ENCODE assay signal across 7 cellular contexts in the genomic region with DNA sequence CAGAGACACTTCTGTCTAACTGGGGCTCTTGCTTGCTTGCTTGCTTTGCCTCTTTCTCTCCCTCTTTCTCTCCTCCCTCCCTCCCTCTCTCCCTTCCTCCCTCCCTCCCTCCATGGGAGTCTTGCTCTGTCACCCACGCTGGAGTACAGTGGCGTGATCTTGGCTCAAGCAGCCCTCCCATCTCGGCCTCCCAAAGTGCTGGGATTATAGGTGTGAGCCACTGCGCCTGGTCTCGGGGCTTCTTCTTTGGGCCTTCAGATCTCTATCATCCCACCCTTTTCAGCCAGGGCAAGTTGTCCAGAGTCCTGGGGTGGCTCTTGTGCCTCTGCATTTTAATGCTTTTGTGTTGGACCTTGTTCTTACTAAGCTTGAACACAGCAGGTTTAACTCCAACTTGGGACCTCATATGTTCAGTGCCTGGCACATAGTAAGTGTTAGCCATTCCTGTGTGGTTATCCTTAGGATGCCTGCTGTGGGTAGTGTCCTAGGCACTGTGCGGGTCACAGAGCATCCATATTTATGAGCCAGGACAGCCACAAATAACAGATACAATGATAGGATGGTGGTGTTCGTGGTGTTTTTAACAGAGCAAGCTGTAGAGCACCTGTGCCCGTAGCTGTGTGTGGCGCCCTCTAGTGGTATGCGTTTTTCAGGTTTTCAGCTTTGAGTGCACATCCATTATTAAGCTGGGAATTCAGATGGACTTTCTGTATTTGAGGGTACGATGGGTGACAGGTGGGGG.
DNase-seq lines count a peak whose midpoint lies in the region; ATAC-seq, FAIRE-seq and TF ChIP-seq lines count a peak whose summit lies in the region.

No MANE protein-coding gene starts in this region.

- no peak for FAIRE-seq in kidney (lab: Jason Lieb, UNC)

- TF ChIP-seq CTCF in GM12873 (IDR thresholded peaks at IDR 0.05; ENCODE audit: insufficient read depth, low read depth, low read length, missing control alignments) (peak; percentile 90), activated B cell treated with CpG ODN at 0.5 μM for 24 hours (IDR thresholded peaks at IDR 0.05) (peak; percentile 51), mammary epithelial cell (conservative IDR thresholded peaks at IDR 0.05 in 1 of 2, IDR thresholded peaks at IDR 0.05 in 1 of 2; ENCODE audit: extremely low read depth in 1 of 2, insufficient read depth in 1 of 2, low read depth in 1 of 2, low read length in 2 of 2) (peak; percentile 90 to 93), kidney (IDR thresholded peaks at IDR 0.05; ENCODE audit: borderline replicate concordance, extremely low read depth, insufficient read depth) (peak; percentile 92)

- no peak overlapping the region for H3K4me3 ChIP-seq in mammary epithelial cell (replicated peaks in 1 of 3; ENCODE audit: insufficient read depth in 1 of 3, low read depth in 2 of 3, low read length in 3 of 3)
- no peak overlapping the region for H3K4me3 ChIP-seq in kidney (ENCODE audit: low read length in 2 of 2)

- peaks cover 7% of the 10 kb centered on the region for H3K4me1 ChIP-seq in mammary epithelial cell (ENCODE audit: insufficient read depth, low read length)
- H3K4me1 ChIP-seq in kidney (ENCODE audit: control insufficient read depth in 1 of 2, insufficient read depth in 1 of 2, low read depth in 1 of 2, low read length in 2 of 2): peaks cover 14 to 21% of the 10 kb centered on the region in 2 donors

- CTCF ChIA-PET in activated B cell treated with CpG ODN at 0.5 μM for 24 hours (lab: Charles Lee) (interaction anchor here (0.6 to 10.2 kb wide), 36 partner anchors 8 to 1863 kb away, joined by 3 to 107 read pairs (median 6); partner anchors contain the start of gene TRAK1), mammary epithelial cell (lab: Charles Lee; ENCODE audit: low non-redundant PET) (interaction anchor here (0.6 to 1.7 kb wide), 7 partner anchors 9 to 871 kb away, joined by 3 to 29 read pairs (median 4); no protein-coding TSS in a partner anchor)

- ATAC-seq in activated B cell treated with CpG ODN at 0.5 μM for 24 hours (ENCODE audit: low read depth) (peak; percentile 52), GM19467 (IDR thresholded peaks at IDR 0.05; ENCODE audit: unreplicated experiment) (no peak)

- DNase-seq in NCI-H1105 treated with DMSO at 0.1 percent for 48 hours (lab: John Stamatoyannopoulos, UW): peak; percentile 40
- peak; percentile 40 for DNase-seq in activated B cell treated with CpG ODN at 0.5 μM for 24 hours
- peak; percentile 51 for DNase-seq in mammary epithelial cell
- no peak for DNase-seq in kidney
- peak; percentile 60 for DNase-seq in stimulated activated CD4-positive, alpha-beta T cell treated with anti-CD3 and anti-CD28 coated beads, Interleukin-4, amount 100 ng/mL, for 1 hour

- H3K27ac ChIP-seq in mammary epithelial cell (ENCODE audit: insufficient read depth, low read depth, low read length): no peak overlapping the region
- no peak overlapping the region for H3K27ac ChIP-seq in kidney (ENCODE audit: low read depth in 2 of 2, low read length in 2 of 2)

- H3K9ac ChIP-seq in mammary epithelial cell (ENCODE audit: insufficient read depth, low read length) (no peak overlapping the region), kidney (ENCODE audit: low read length in 2 of 2) (no peak overlapping the region)

- peak overlapping the region; percentile 63 for H3K27ac Mint-ChIP-seq in activated B cell treated with CpG ODN at 0.5 μM for 24 hours

- WGBS in mammary epithelial cell (ENCODE audit: low coverage, missing lambda C conversion rate): 36% methylated on average over 10 of the region's 11 CpGs

- H3K4me2 ChIP-seq in mammary epithelial cell (ENCODE audit: insufficient read depth, low read depth, low read length): no peak overlapping the region

- BruUV-seq in mammary epithelial cell (replicated peaks; lab: Mats Ljungman, UMichigan): no TSS peak

- H3K27me3 Mint-ChIP-seq in activated B cell treated with CpG ODN at 0.5 μM for 24 hours: no peaks in the 10 kb centered on the region

- intact Hi-C loops in activated B cell treated with CpG ODN at 0.5 μM for 24 hours (cut with micrococcal nuclease): loop anchor here (1.0 to 5.0 kb wide), 6 partner anchors 18 to 1864 kb away; no protein-coding TSS in a partner anchor
- intact Hi-C loops in mammary epithelial cell (cut with micrococcal nuclease): loop anchor here (1.0 to 10.0 kb wide), 4 partner anchors 31 to 297 kb away; no protein-coding TSS in a partner anchor
- intact Hi-C loops in kidney (cut with DNase I): no loop called here

- H3K9me3 ChIP-seq in mammary epithelial cell (replicated peaks; ENCODE audit: insufficient read depth, low read length): no peaks in the 10 kb centered on the region
- H3K9me3 ChIP-seq in kidney (ENCODE audit: control insufficient read depth in 1 of 2, low read length in 2 of 2): no peaks in the 10 kb centered on the region

- H3K4me1 Mint-ChIP-seq in activated B cell treated with CpG ODN at 0.5 μM for 24 hours: peaks cover 44% of the 10 kb centered on the region

- H3K36me3 Mint-ChIP-seq in activated B cell treated with CpG ODN at 0.5 μM for 24 hours (ENCODE audit: low read depth): peaks cover 85% of the 10 kb centered on the region

- H3K27me3 ChIP-seq in mammary epithelial cell (ENCODE audit: insufficient read depth, low read length): no peaks in the 10 kb centered on the region

- H3K4me3 Mint-ChIP-seq in activated B cell treated with CpG ODN at 0.5 μM for 24 hours: peak overlapping the region; percentile 28

- H2AFZ ChIP-seq in mammary epithelial cell (ENCODE audit: low read depth, low read length): no peak overlapping the region

- H3K79me2 ChIP-seq in mammary epithelial cell (ENCODE audit: insufficient read depth, low read length): peaks cover 37% of the 10 kb centered on the region

- H3K36me3 ChIP-seq in mammary epithelial cell (ENCODE audit: insufficient read depth, low read length) (peaks cover 24% of the 10 kb centered on the region), kidney (ENCODE audit: control insufficient read depth in 1 of 2, insufficient read depth in 2 of 2, low read length in 2 of 2) (peaks cover 33 to 34% of the 10 kb centered on the region in 2 donors)

- no peaks in the 10 kb centered on the region for H4K20me1 ChIP-seq in mammary epithelial cell (ENCODE audit: insufficient read depth, low read length)

- POLR2A ChIA-PET in activated B cell treated with CpG ODN at 0.5 μM for 24 hours (lab: Charles Lee): interaction anchor here (0.8 to 0.9 kb wide), 2 partner anchors 20 to 177 kb away, joined by 3 read pairs; no protein-coding TSS in a partner anchor

- dilution Hi-C loops in mammary epithelial cell (cut with HindIII; ENCODE audit: low sequenced_read_pairs): loop anchor here (5.0 to 10.0 kb wide), 2 partner anchors 89 to 276 kb away; no protein-coding TSS in a partner anchor

- no peaks in the 10 kb centered on the region for H3K9me3 Mint-ChIP-seq in activated B cell treated with CpG ODN at 0.5 μM for 24 hours

- in situ Hi-C loops in mammary epithelial cell (cut with MboI; ENCODE audit: low sequenced_read_pairs in 2 of 2): loop anchor here (10.0 to 25.0 kb wide), 2 partner anchors 276 to 304 kb away; no protein-coding TSS in a partner anchor
